8 cellular contexts compared by ENCODE assay signal in genomic region chr4:113952452-113953029, GRCh38. TPM values are rescaled to one million over a fixed set of nuclear protein-coding genes. Genes with fewer than 3 reads are reported as not detected.
A peak's percentile ranks its signal among the peaks of the same experiment; 100 is the strongest.
DNase-seq lines count a peak whose midpoint lies in the region.

No MANE protein-coding gene starts in this region.

- H3K4me3 ChIP-seq in Karpas-422 (ENCODE audit: low read length) (no peak overlapping the region), neuronal stem cell (ENCODE audit: low read length in 2 of 2) (no peak overlapping the region)

- no peak overlapping the region for H3K4ac ChIP-seq in neuronal stem cell (ENCODE audit: low read length)

- no peak overlapping the region for H3K4me2 ChIP-seq in Karpas-422 (ENCODE audit: low read depth, low read length, poor library complexity, severe bottlenecking)
- no peak overlapping the region for H3K4me2 ChIP-seq in neuronal stem cell (ENCODE audit: insufficient read depth, low read length, poor library complexity, severe bottlenecking)

- no peak overlapping the region for H3K23ac ChIP-seq in neuronal stem cell (ENCODE audit: low read depth, low read length, poor library complexity)

- H3K27ac ChIP-seq in Karpas-422 (ENCODE audit: low read length) (no peak overlapping the region), neuronal stem cell (replicated peaks; ENCODE audit: low read length) (no peak overlapping the region)

- no peak overlapping the region for H2BK15ac ChIP-seq in neuronal stem cell (ENCODE audit: low read length)

- H3K9ac ChIP-seq in Karpas-422 (ENCODE audit: low read length) (no peak overlapping the region), neuronal stem cell (ENCODE audit: low read depth, low read length, poor library complexity) (no peak overlapping the region)

- no peak overlapping the region for H4K8ac ChIP-seq in neuronal stem cell (ENCODE audit: low read depth, low read length)

- DNase-seq in stimulated activated CD4-positive, alpha-beta T cell treated with anti-CD3 and anti-CD28 coated beads, Interleukin-2, amount 100 ng/mL, for 48 hours: peak; percentile 17 to 27
- no peak for DNase-seq in stimulated activated CD4-positive, alpha-beta T cell treated with anti-CD3 and anti-CD28 coated beads, Interleukin-4, amount 100 ng/mL, for 1 hour
- DNase-seq in H4 (ENCODE audit: low spot score) (peak; percentile 58), Karpas-422 (peak; percentile 83), SK-N-DZ (ENCODE audit: low spot score) (peak; percentile 49), fibroblast of gingiva (ENCODE audit: low read depth) (peak; percentile 32), neuronal stem cell (ENCODE audit: low spot score) (peak; percentile 54), globus pallidus (ENCODE audit: low spot score) (no peak)

- no peaks in the 10 kb centered on the region for H4K20me1 ChIP-seq in Karpas-422 (ENCODE audit: insufficient read depth, low read depth, low read length)

- H3K14ac ChIP-seq in neuronal stem cell (ENCODE audit: low read length): no peak overlapping the region

- no peak overlapping the region for H2BK120ac ChIP-seq in neuronal stem cell (ENCODE audit: low read depth, low read length)

- H3K4me1 ChIP-seq in Karpas-422 (ENCODE audit: low read length) (no peaks in the 10 kb centered on the region), neuronal stem cell (ENCODE audit: control insufficient read depth in 2 of 2, insufficient read depth in 1 of 2, low read depth in 1 of 2, low read length in 2 of 2) (no peaks in the 10 kb centered on the region)

- no peak overlapping the region for H2AK5ac ChIP-seq in neuronal stem cell (ENCODE audit: low read depth, low read length)

- H3K18ac ChIP-seq in neuronal stem cell (ENCODE audit: low read length): no peak overlapping the region

- H3K9me2 ChIP-seq in Karpas-422 (replicated peaks; ENCODE audit: insufficient read depth, low read length): no peaks in the 10 kb centered on the region

- H3K9me3 ChIP-seq in Karpas-422 (ENCODE audit: low read length): no peaks in the 10 kb centered on the region
- no peaks in the 10 kb centered on the region for H3K9me3 ChIP-seq in neuronal stem cell (replicated peaks in 1 of 2; ENCODE audit: control insufficient read depth in 2 of 2, insufficient read depth in 1 of 2, low read depth in 1 of 2, low read length in 2 of 2)

- H3K79me2 ChIP-seq in Karpas-422 (ENCODE audit: low read length): no peaks in the 10 kb centered on the region

- H4K91ac ChIP-seq in neuronal stem cell (ENCODE audit: low read depth, low read length, poor library complexity): no peak overlapping the region

- no peaks in the 10 kb centered on the region for H3K36me3 ChIP-seq in Karpas-422 (ENCODE audit: insufficient read depth, low read length)
- H3K36me3 ChIP-seq in neuronal stem cell (replicated peaks in 1 of 2; ENCODE audit: control insufficient read depth in 2 of 2, insufficient read depth in 2 of 2, low read length in 2 of 2): no peaks in the 10 kb centered on the region

- no CpG with 5 or more reads among the region's 9 CpGs for WGBS in neuronal stem cell (ENCODE audit: extremely low coverage in 2 of 2, insufficient read length in 2 of 2, insufficient replicate concordance in 1 of 2), 2 donors

- no peak overlapping the region for H2BK12ac ChIP-seq in neuronal stem cell (ENCODE audit: low read length)

- H2BK5ac ChIP-seq in neuronal stem cell (ENCODE audit: low read length): no peak overlapping the region

- no peak overlapping the region for H2AFZ ChIP-seq in Karpas-422 (ENCODE audit: low read length)
- no peak overlapping the region for H2AFZ ChIP-seq in neuronal stem cell (ENCODE audit: low read length)

- H3K27me3 ChIP-seq in Karpas-422 (ENCODE audit: low read length) (no peaks in the 10 kb centered on the region), neuronal stem cell (ENCODE audit: control insufficient read depth in 3 of 3, insufficient read depth in 3 of 3, low read depth in 1 of 3, low read length in 3 of 3) (no peaks in the 10 kb centered on the region)

- H3K79me1 ChIP-seq in neuronal stem cell (ENCODE audit: low read depth, low read length): no peaks in the 10 kb centered on the region

RNA-seq across cellular contexts. Expression of gene ARSJ, which starts 26.9 kb away (rescaled TPM):
- total RNA-seq in H4 (2014; rRNA removed; shearing (Covaris generic)): 21.4 and 24.4 TPM in 2 replicates
- not detected in 2 replicates for total RNA-seq in Karpas-422 (2014; rRNA removed; shearing (Covaris generic); ENCODE audit: low replicate concordance)
- not detected in 2 replicates for polyA plus RNA-seq in SK-N-DZ (2014; cell fraction: cytosol; rRNA removed)
- not detected in 2 replicates for polyA plus RNA-seq in SK-N-DZ (2014; cell fraction: nucleus; rRNA removed)
- 0.11 TPM for polyA plus RNA-seq in neuronal stem cell (2013, experiment 1 of 2)
- 0.11 TPM for polyA plus RNA-seq in neuronal stem cell (2013, experiment 2 of 2)

Comparison
In these comparisons a context has a peak if more than half of its experiments do, and no peak if none do; other contexts are left out.
1. DNase-seq: peak in stimulated activated CD4-positive, alpha-beta T cell treated with anti-CD3 and anti-CD28 coated beads, Interleukin-2, amount 100 ng/mL, for 48 hours (2 of 2), H4 (single experiment), Karpas-422 (single experiment), SK-N-DZ (single experiment), fibroblast of gingiva (single experiment) and neuronal stem cell (single experiment); none in stimulated activated CD4-positive, alpha-beta T cell treated with anti-CD3 and anti-CD28 coated beads, Interleukin-4, amount 100 ng/mL, for 1 hour (single experiment) and globus pallidus (single experiment).
2. RNA of gene ARSJ, which starts 26.9 kb away (total RNA-seq): 21.4 to 24.4 TPM in H4; not detected in Karpas-422; every median in the first group is over 10 times any median in the second.